Comparison of ENCODE assay signal across 1 cellular context in the genomic region with DNA sequence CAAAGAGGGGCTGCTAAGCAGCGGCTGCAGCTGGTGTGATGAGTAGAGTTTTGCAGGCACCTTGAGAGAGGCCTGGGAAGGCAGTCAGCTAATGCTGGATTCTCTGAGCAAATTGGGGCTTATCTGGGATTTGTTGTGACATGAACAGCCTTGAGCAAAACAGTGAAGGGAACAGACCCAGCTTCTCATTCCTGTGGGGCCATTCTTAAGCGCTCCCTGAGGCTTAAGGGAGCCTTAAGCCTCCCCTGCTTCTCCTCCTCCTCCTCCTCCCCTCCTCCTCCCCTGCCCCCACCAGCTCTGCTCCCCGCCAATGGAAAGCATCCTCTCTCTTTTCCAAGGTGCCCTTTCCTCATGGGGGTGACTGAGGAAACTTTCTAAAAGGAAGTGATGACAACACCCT.
TF ChIP-seq lines count a peak whose summit lies in the region.

No MANE protein-coding gene starts in this region.

TF ChIP-seq in GM23338, 12 proteins besides CTCF, POLR2A, EP300 and RAD21 (continued from another document):
- TF ChIP-seq ZNF462 (CRISPR knock-in tag; IDR thresholded peaks at IDR 0.05): no peak
- TF ChIP-seq CREB1 (CRISPR knock-in tag; IDR thresholded peaks at IDR 0.05; ENCODE audit: low read depth): no peak
- no peak for TF ChIP-seq NANOG (IDR thresholded peaks at IDR 0.05; ENCODE audit: borderline replicate concordance)
- TF ChIP-seq EZH2 (IDR thresholded peaks at IDR 0.05; ENCODE audit: low read depth, unreplicated experiment): no peak
- TF ChIP-seq, protein P1, sequence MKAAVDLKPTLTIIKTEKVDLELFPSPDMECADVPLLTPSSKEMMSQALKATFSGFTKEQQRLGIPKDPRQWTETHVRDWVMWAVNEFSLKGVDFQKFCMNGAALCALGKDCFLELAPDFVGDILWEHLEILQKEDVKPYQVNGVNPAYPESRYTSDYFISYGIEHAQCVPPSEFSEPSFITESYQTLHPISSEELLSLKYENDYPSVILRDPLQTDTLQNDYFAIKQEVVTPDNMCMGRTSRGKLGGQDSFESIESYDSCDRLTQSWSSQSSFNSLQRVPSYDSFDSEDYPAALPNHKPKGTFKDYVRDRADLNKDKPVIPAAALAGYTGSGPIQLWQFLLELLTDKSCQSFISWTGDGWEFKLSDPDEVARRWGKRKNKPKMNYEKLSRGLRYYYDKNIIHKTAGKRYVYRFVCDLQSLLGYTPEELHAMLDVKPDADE (IDR thresholded peaks at IDR 0.05): no peak
- no peak for TF ChIP-seq POLR2AphosphoS5 (IDR thresholded peaks at IDR 0.05; ENCODE audit: low read depth)
- TF ChIP-seq ZNF114 (CRISPR knock-in tag; IDR thresholded peaks at IDR 0.05): no peak
- no peak for TF ChIP-seq ZNF331 (CRISPR knock-in tag; IDR thresholded peaks at IDR 0.05; ENCODE audit: low read depth)
- TF ChIP-seq, protein P2, sequence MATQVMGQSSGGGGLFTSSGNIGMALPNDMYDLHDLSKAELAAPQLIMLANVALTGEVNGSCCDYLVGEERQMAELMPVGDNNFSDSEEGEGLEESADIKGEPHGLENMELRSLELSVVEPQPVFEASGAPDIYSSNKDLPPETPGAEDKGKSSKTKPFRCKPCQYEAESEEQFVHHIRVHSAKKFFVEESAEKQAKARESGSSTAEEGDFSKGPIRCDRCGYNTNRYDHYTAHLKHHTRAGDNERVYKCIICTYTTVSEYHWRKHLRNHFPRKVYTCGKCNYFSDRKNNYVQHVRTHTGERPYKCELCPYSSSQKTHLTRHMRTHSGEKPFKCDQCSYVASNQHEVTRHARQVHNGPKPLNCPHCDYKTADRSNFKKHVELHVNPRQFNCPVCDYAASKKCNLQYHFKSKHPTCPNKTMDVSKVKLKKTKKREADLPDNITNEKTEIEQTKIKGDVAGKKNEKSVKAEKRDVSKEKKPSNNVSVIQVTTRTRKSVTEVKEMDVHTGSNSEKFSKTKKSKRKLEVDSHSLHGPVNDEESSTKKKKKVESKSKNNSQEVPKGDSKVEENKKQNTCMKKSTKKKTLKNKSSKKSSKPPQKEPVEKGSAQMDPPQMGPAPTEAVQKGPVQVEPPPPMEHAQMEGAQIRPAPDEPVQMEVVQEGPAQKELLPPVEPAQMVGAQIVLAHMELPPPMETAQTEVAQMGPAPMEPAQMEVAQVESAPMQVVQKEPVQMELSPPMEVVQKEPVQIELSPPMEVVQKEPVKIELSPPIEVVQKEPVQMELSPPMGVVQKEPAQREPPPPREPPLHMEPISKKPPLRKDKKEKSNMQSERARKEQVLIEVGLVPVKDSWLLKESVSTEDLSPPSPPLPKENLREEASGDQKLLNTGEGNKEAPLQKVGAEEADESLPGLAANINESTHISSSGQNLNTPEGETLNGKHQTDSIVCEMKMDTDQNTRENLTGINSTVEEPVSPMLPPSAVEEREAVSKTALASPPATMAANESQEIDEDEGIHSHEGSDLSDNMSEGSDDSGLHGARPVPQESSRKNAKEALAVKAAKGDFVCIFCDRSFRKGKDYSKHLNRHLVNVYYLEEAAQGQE (IDR thresholded peaks at IDR 0.05; ENCODE audit: unreplicated experiment): no peak
- TF ChIP-seq JUNB (IDR thresholded peaks at IDR 0.05; ENCODE audit: unreplicated experiment): no peak
- no peak for TF ChIP-seq EZH2phosphoT487 (IDR thresholded peaks at IDR 0.05; ENCODE audit: unreplicated experiment)
